In the genomic region with DNA sequence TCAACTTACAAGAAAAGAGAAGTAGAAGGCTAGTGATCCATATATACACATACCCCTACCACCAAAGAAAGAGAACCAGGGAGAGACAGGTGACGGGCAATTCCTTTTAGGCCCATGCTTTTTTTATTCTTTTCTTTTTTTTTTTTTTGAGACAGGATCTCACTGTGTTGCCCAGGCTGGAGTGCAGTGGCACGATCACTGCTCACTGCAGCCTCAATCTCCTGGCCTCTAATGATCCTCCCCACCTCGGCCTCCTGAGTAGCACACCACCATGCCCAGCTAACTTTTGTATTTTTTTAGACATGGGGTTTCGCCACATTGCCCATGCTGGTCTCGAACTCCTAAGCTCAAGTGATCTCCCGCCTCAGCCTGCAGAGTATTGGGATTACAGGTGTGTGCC, we compare ENCODE assay signal across 21 cellular contexts. TPM values are rescaled to one million over a fixed set of nuclear protein-coding genes. Genes with fewer than 3 reads are reported as not detected.
DNase-seq lines count a peak whose midpoint lies in the region; ATAC-seq and TF ChIP-seq lines count a peak whose summit lies in the region.
"Had no signal": no experiment of that assay in that cellular context is flagged by ENCODE, and none has a peak within 500 bp of the region (broad histone marks: within the 10 kb centered on the region; RNA-seq: fewer than 3 reads in every experiment).

No MANE protein-coding gene starts in this region.

- CTCF ChIA-PET in activated CD8-positive, alpha-beta T cell treated with anti-CD3 and anti-CD28 coated beads for 36 hours (lab: Charles Lee): interaction anchor here (1.8 kb wide), 1 partner anchor 26 kb away, joined by 5 read pairs; no protein-coding TSS in a partner anchor
- CTCF ChIA-PET in activated CD8-positive, alpha-beta T cell treated with anti-CD3 and anti-CD28 coated beads, Interleukin-2, amount 10 ng/mL, durations not matched to agents 7 days and 5 days (lab: Charles Lee): interaction anchor here (0.7 to 1.2 kb wide), 2 partner anchors 9 to 124 kb away, joined by 3 read pairs; no protein-coding TSS in a partner anchor
- CTCF ChIA-PET in CD4-positive, alpha-beta T cell (lab: Charles Lee): no interaction called here
- CTCF ChIA-PET in WTC11 (lab: Charles Lee): interaction anchor here (1.6 kb wide), 1 partner anchor 36 kb away, joined by 3 read pairs; no protein-coding TSS in a partner anchor

- H3K9me3 Mint-ChIP-seq in activated CD8-positive, alpha-beta T cell treated with anti-CD3 and anti-CD28 coated beads for 36 hours: no peaks in the 10 kb centered on the region
- no peaks in the 10 kb centered on the region for H3K9me3 Mint-ChIP-seq in activated CD8-positive, alpha-beta T cell treated with anti-CD3 and anti-CD28 coated beads, Interleukin-2, amount 10 ng/mL, durations not matched to agents 7 days and 5 days (ENCODE audit: insufficient read depth)
- no peaks in the 10 kb centered on the region for H3K9me3 Mint-ChIP-seq in CD4-positive, alpha-beta T cell
- H3K9me3 Mint-ChIP-seq in WTC11: no peaks in the 10 kb centered on the region
- H3K9me3 Mint-ChIP-seq in memory B cell: no peaks in the 10 kb centered on the region
- H3K9me3 Mint-ChIP-seq: CD14-positive monocyte had no signal

- peak overlapping the region; percentile 12 for H3K27ac Mint-ChIP-seq in activated CD8-positive, alpha-beta T cell treated with anti-CD3 and anti-CD28 coated beads for 36 hours
- H3K27ac Mint-ChIP-seq in activated CD8-positive, alpha-beta T cell treated with anti-CD3 and anti-CD28 coated beads, Interleukin-2, amount 10 ng/mL, durations not matched to agents 7 days and 5 days: no peak overlapping the region
- peak overlapping the region; percentile 37 for H3K27ac Mint-ChIP-seq in CD4-positive, alpha-beta T cell
- H3K27ac Mint-ChIP-seq in WTC11 (no peak overlapping the region), memory B cell (peak overlapping the region; percentile 38)

- intact Hi-C loops in activated CD8-positive, alpha-beta T cell treated with anti-CD3 and anti-CD28 coated beads for 36 hours (cut with micrococcal nuclease): no loop called here
- intact Hi-C loops in CD4-positive, alpha-beta T cell (cut with DNase I, micrococcal nuclease): no loop called here

- H3K4me1 Mint-ChIP-seq in activated CD8-positive, alpha-beta T cell treated with anti-CD3 and anti-CD28 coated beads for 36 hours (ENCODE audit: low read depth): peaks cover 20% of the 10 kb centered on the region
- H3K4me1 Mint-ChIP-seq in activated CD8-positive, alpha-beta T cell treated with anti-CD3 and anti-CD28 coated beads, Interleukin-2, amount 10 ng/mL, durations not matched to agents 7 days and 5 days (ENCODE audit: low read depth): peaks cover 15% of the 10 kb centered on the region
- H3K4me1 Mint-ChIP-seq in CD4-positive, alpha-beta T cell (ENCODE audit: low read depth): peaks cover 18% of the 10 kb centered on the region
- peaks cover 17% of the 10 kb centered on the region for H3K4me1 Mint-ChIP-seq in WTC11
- peaks cover 17% of the 10 kb centered on the region for H3K4me1 Mint-ChIP-seq in memory B cell

- no peak for TF ChIP-seq CTCF in activated CD8-positive, alpha-beta T cell treated with anti-CD3 and anti-CD28 coated beads for 36 hours (IDR thresholded peaks at IDR 0.05)
- TF ChIP-seq CTCF in CD4-positive, alpha-beta T cell (IDR thresholded peaks at IDR 0.05): no peak
- no peak for TF ChIP-seq CTCF in WTC11 (IDR thresholded peaks at IDR 0.05)

- no peaks in the 10 kb centered on the region for H3K27me3 ChIP-seq in CD4-positive, alpha-beta T cell (ENCODE audit: control insufficient read depth, insufficient read depth, low read length)
- H3K27me3 ChIP-seq: MG63 had no signal

- H3K4me3 Mint-ChIP-seq in activated CD8-positive, alpha-beta T cell treated with anti-CD3 and anti-CD28 coated beads for 36 hours: no peak overlapping the region
- no peak overlapping the region for H3K4me3 Mint-ChIP-seq in activated CD8-positive, alpha-beta T cell treated with anti-CD3 and anti-CD28 coated beads, Interleukin-2, amount 10 ng/mL, durations not matched to agents 7 days and 5 days
- no peak overlapping the region for H3K4me3 Mint-ChIP-seq in CD4-positive, alpha-beta T cell
- no peak overlapping the region for H3K4me3 Mint-ChIP-seq in WTC11
- H3K4me3 Mint-ChIP-seq in memory B cell: no peak overlapping the region
- H3K4me3 Mint-ChIP-seq: CD14-positive monocyte had no signal

- no peaks in the 10 kb centered on the region for H3K27me3 Mint-ChIP-seq in activated CD8-positive, alpha-beta T cell treated with anti-CD3 and anti-CD28 coated beads for 36 hours
- H3K27me3 Mint-ChIP-seq in activated CD8-positive, alpha-beta T cell treated with anti-CD3 and anti-CD28 coated beads, Interleukin-2, amount 10 ng/mL, durations not matched to agents 7 days and 5 days (ENCODE audit: low read depth): no peaks in the 10 kb centered on the region
- no peaks in the 10 kb centered on the region for H3K27me3 Mint-ChIP-seq in CD4-positive, alpha-beta T cell
- H3K27me3 Mint-ChIP-seq in WTC11 (ENCODE audit: low read depth): no peaks in the 10 kb centered on the region
- H3K27me3 Mint-ChIP-seq in memory B cell: no peaks in the 10 kb centered on the region

- POLR2A ChIA-PET in activated CD8-positive, alpha-beta T cell treated with anti-CD3 and anti-CD28 coated beads for 36 hours (lab: Charles Lee): no interaction called here
- POLR2A ChIA-PET in activated CD8-positive, alpha-beta T cell treated with anti-CD3 and anti-CD28 coated beads, Interleukin-2, amount 10 ng/mL, durations not matched to agents 7 days and 5 days (lab: Charles Lee): no interaction called here
- POLR2A ChIA-PET in CD4-positive, alpha-beta T cell (lab: Charles Lee): interaction anchor here (0.6 kb wide), 1 partner anchor 396 kb away, joined by 3 read pairs; no protein-coding TSS in a partner anchor
- POLR2A ChIA-PET in WTC11 (lab: Charles Lee): no interaction called here

- ATAC-seq in activated CD8-positive, alpha-beta T cell treated with anti-CD3 and anti-CD28 coated beads for 36 hours: no peak
- ATAC-seq in activated CD8-positive, alpha-beta T cell treated with anti-CD3 and anti-CD28 coated beads, Interleukin-2, amount 10 ng/mL, durations not matched to agents 7 days and 5 days: no peak
- no peak for ATAC-seq in CD4-positive, alpha-beta T cell (ENCODE audit: poor library complexity)
- no peak for ATAC-seq in WTC11
- ATAC-seq in memory B cell (ENCODE audit: low read depth): no peak

- DNase-seq in activated CD8-positive, alpha-beta T cell treated with anti-CD3 and anti-CD28 coated beads for 36 hours: no peak
- DNase-seq in activated CD8-positive, alpha-beta T cell treated with anti-CD3 and anti-CD28 coated beads, Interleukin-2, amount 10 ng/mL, durations not matched to agents 7 days and 5 days: no peak
- DNase-seq in CD4-positive, alpha-beta T cell: no peak
- DNase-seq in WTC11 (ENCODE audit: low spot score) (no peak), memory B cell (ENCODE audit: low spot score in 2 of 2) (no peak), A172 (ENCODE audit: low spot score) (no peak), iPS-NIHi11 (ENCODE audit: low spot score) (no peak)
- no peak for DNase-seq in stimulated activated CD4-positive, alpha-beta T cell treated with anti-CD3 and anti-CD28 coated beads, Interleukin-1b, Interleukin-23, amount 100 ng/mL, for 48 hours
- DNase-seq: Kasumi-1, MG63, NCI-H1417, NCI-H1694 treated with DMSO at 0.1 percent for 48 hours, NCI-H2081 treated with DMSO at 0.1 percent for 48 hours, NCI-H2171 treated with DMSO at 0.1 percent for 48 hours, NCI-H524 treated with DMSO at 0.1 percent for 48 hours, NCI-H82, OCI-M1, Right ventricle myocardium superior had no signal

- no peak overlapping the region for H3K27ac ChIP-seq in CD4-positive, alpha-beta T cell (ENCODE audit: low read depth, low read length)

- peaks cover 29% of the 10 kb centered on the region for H3K36me3 Mint-ChIP-seq in activated CD8-positive, alpha-beta T cell treated with anti-CD3 and anti-CD28 coated beads for 36 hours (ENCODE audit: low read depth)
- peaks cover 58% of the 10 kb centered on the region for H3K36me3 Mint-ChIP-seq in activated CD8-positive, alpha-beta T cell treated with anti-CD3 and anti-CD28 coated beads, Interleukin-2, amount 10 ng/mL, durations not matched to agents 7 days and 5 days (ENCODE audit: low read depth)
- peaks cover 76% of the 10 kb centered on the region for H3K36me3 Mint-ChIP-seq in CD4-positive, alpha-beta T cell (ENCODE audit: low read depth)
- H3K36me3 Mint-ChIP-seq in WTC11 (peaks cover 44% of the 10 kb centered on the region), memory B cell (peaks cover 32% of the 10 kb centered on the region)

- no peaks in the 10 kb centered on the region for H3K9me3 ChIP-seq in CD4-positive, alpha-beta T cell (ENCODE audit: control insufficient read depth, low read length)
- H3K9me3 ChIP-seq: MG63 had no signal

RNA-seq across cellular contexts. Expression of a gene that starts 4.8 kb away (rescaled TPM):
- under 1 TPM in 1 of 2 experiments, not detected in 1; 0.41 TPM for total RNA-seq in activated CD8-positive, alpha-beta T cell treated with anti-CD3 and anti-CD28 coated beads for 36 hours
- total RNA-seq in activated CD8-positive, alpha-beta T cell treated with anti-CD3 and anti-CD28 coated beads, Interleukin-2, amount 10 ng/mL, durations not matched to agents 7 days and 5 days: under 1 TPM; 0.16 to 0.29 TPM
- total RNA-seq in CD4-positive, alpha-beta T cell: not detected
- 0.30 to 0.57 TPM (median 0.46 TPM) in 3 replicates for total RNA-seq in WTC11 (2021)
- total RNA-seq in A172 (2014; rRNA removed; shearing (Covaris generic)): not detected in 2 replicates
- total RNA-seq: H4, SK-MEL-5 had no signal

RNA-seq across cellular contexts. Expression of a gene that starts 6.2 kb away (rescaled TPM):
- 10 to 100 TPM; 49.2 to 50.2 TPM for total RNA-seq in activated CD8-positive, alpha-beta T cell treated with anti-CD3 and anti-CD28 coated beads for 36 hours
- 10 to 100 TPM; 45.2 to 46.8 TPM for total RNA-seq in activated CD8-positive, alpha-beta T cell treated with anti-CD3 and anti-CD28 coated beads, Interleukin-2, amount 10 ng/mL, durations not matched to agents 7 days and 5 days
- 10 to 100 TPM; 38.5 to 42.4 TPM for total RNA-seq in CD4-positive, alpha-beta T cell
- total RNA-seq in WTC11 (2021): 44.8 to 54.0 TPM (median 52.7 TPM) in 3 replicates
- 19.9 and 22.3 TPM in 2 replicates for total RNA-seq in A172 (2014; rRNA removed; shearing (Covaris generic))

RNA-seq across cellular contexts. Expression of a gene that starts 14.9 kb away (rescaled TPM):
- 10 to 100 TPM; 31.7 to 36.2 TPM for total RNA-seq in activated CD8-positive, alpha-beta T cell treated with anti-CD3 and anti-CD28 coated beads for 36 hours
- 10 to 100 TPM; 71.9 to 72.9 TPM for total RNA-seq in activated CD8-positive, alpha-beta T cell treated with anti-CD3 and anti-CD28 coated beads, Interleukin-2, amount 10 ng/mL, durations not matched to agents 7 days and 5 days
- 10 to 100 TPM; 33.5 to 35.6 TPM for total RNA-seq in CD4-positive, alpha-beta T cell
- total RNA-seq in WTC11 (2021): 6.3 to 7.6 TPM (median 7.3 TPM) in 3 replicates
- total RNA-seq in A172 (2014; rRNA removed; shearing (Covaris generic)): 7.8 and 10.0 TPM in 2 replicates

RNA-seq across cellular contexts. Expression of a gene that starts 27.4 kb away (rescaled TPM):
- 10 to 100 TPM; 30.7 to 32.5 TPM for total RNA-seq in activated CD8-positive, alpha-beta T cell treated with anti-CD3 and anti-CD28 coated beads for 36 hours
- 100 to 1,000 TPM; 102 to 107 TPM for total RNA-seq in activated CD8-positive, alpha-beta T cell treated with anti-CD3 and anti-CD28 coated beads, Interleukin-2, amount 10 ng/mL, durations not matched to agents 7 days and 5 days
- 10 to 100 TPM; 66.4 to 71.2 TPM for total RNA-seq in CD4-positive, alpha-beta T cell
- total RNA-seq in WTC11 (2021): 74.3 to 84.8 TPM (median 84.1 TPM) in 3 replicates
- total RNA-seq in A172 (2014; rRNA removed; shearing (Covaris generic)): 96.9 and 131 TPM in 2 replicates

RNA-seq across cellular contexts. Expression of a gene that starts 29.1 kb away (rescaled TPM):
- total RNA-seq in activated CD8-positive, alpha-beta T cell treated with anti-CD3 and anti-CD28 coated beads for 36 hours: 1 to 10 TPM; 1.3 TPM
- total RNA-seq in activated CD8-positive, alpha-beta T cell treated with anti-CD3 and anti-CD28 coated beads, Interleukin-2, amount 10 ng/mL, durations not matched to agents 7 days and 5 days: under 1 TPM; 0.23 to 0.47 TPM
- total RNA-seq in CD4-positive, alpha-beta T cell: under 1 TPM in 1 of 2 experiments, not detected in 1; 0.20 TPM
- total RNA-seq in WTC11 (2021): 3.1 to 4.5 TPM (median 3.7 TPM) in 3 replicates
- total RNA-seq in A172 (2014; rRNA removed; shearing (Covaris generic)): not detected in 2 replicates

Comparison
In these comparisons a context has a peak if more than half of its experiments do, and no peak if none do; other contexts are left out.
1. H3K27ac Mint-ChIP-seq: peak in activated CD8-positive, alpha-beta T cell treated with anti-CD3 and anti-CD28 coated beads for 36 hours (single experiment), CD4-positive, alpha-beta T cell (single experiment) and memory B cell (single experiment); none in activated CD8-positive, alpha-beta T cell treated with anti-CD3 and anti-CD28 coated beads, Interleukin-2, amount 10 ng/mL, durations not matched to agents 7 days and 5 days (single experiment) and WTC11 (single experiment).